ENCODE assay signal across 20 cellular contexts in genomic region chr10:7955446-7955845, GRCh38.
"Had no signal": no experiment of that assay in that cellular context is flagged by ENCODE, and none has a peak within 500 bp of the region (broad histone marks: within the 10 kb centered on the region; RNA-seq: fewer than 3 reads in every experiment).

No MANE protein-coding gene starts in this region.

- H3K4me1 Mint-ChIP-seq: endodermal cell had no signal

- H3K4me3 Mint-ChIP-seq: activated CD4-positive, alpha-beta T cell treated with anti-CD3 and anti-CD28 coated beads, Interleukin-2, amount 10 ng/mL, durations not matched to agents 24 days and 14 days; activated CD8-positive, alpha-beta T cell treated with anti-CD3 and anti-CD28 coated beads for 36 hours; activated T-helper 17 cell treated with anti-CD3 and anti-CD28 coated beads, Interleukin-2, amount 50 U/mL, for 72 hours; endodermal cell; naive thymus-derived CD8-positive, alpha-beta T cell; stimulated activated effector memory CD8-positive, alpha-beta T cell treated with anti-CD3 and anti-CD28 coated beads, Interleukin-12 subunit alpha, Interleukin-12 subunit beta, amount 100 ng/mL, for 72 hours had no signal

- ATAC-seq: activated CD8-positive, alpha-beta T cell treated with anti-CD3 and anti-CD28 coated beads for 36 hours; activated T-helper 17 cell treated with anti-CD3 and anti-CD28 coated beads, Interleukin-2, amount 50 U/mL, for 72 hours; naive thymus-derived CD8-positive, alpha-beta T cell; right lobe of liver; stimulated activated effector memory CD8-positive, alpha-beta T cell treated with anti-CD3 and anti-CD28 coated beads, Interleukin-12 subunit alpha, Interleukin-12 subunit beta, amount 100 ng/mL, for 72 hours; upper lobe of right lung had no signal

- H3K27ac Mint-ChIP-seq: activated CD4-positive, alpha-beta T cell treated with anti-CD3 and anti-CD28 coated beads, Interleukin-2, amount 10 ng/mL, durations not matched to agents 24 days and 14 days; activated CD8-positive, alpha-beta T cell treated with anti-CD3 and anti-CD28 coated beads for 36 hours; activated T-helper 17 cell treated with anti-CD3 and anti-CD28 coated beads, Interleukin-2, amount 50 U/mL, for 72 hours; endodermal cell; naive thymus-derived CD8-positive, alpha-beta T cell; stimulated activated effector memory CD8-positive, alpha-beta T cell treated with anti-CD3 and anti-CD28 coated beads, Interleukin-12 subunit alpha, Interleukin-12 subunit beta, amount 100 ng/mL, for 72 hours had no signal

- H3K4me3 ChIP-seq: colonic mucosa, right lobe of liver, upper lobe of right lung had no signal

- DNase-seq: activated CD4-positive, alpha-beta T cell treated with anti-CD3 and anti-CD28 coated beads, Interleukin-2, amount 10 ng/mL, durations not matched to agents 24 days and 14 days; activated CD8-positive, alpha-beta T cell treated with anti-CD3 and anti-CD28 coated beads for 36 hours; activated naive CD4-positive, alpha-beta T cell treated with Interleukin-2 at 50 U/mL for 16 hours; activated T-cell treated with anti-CD3 and anti-CD28 coated beads, Interleukin-2, amount 50 U/mL, for 1 hour; anterior cingulate cortex; brain microvascular endothelial cell; central memory CD4-positive, alpha-beta T cell; colonic mucosa; endodermal cell; mesendoderm; naive thymus-derived CD8-positive, alpha-beta T cell; right lobe of liver; small intestine; stimulated activated CD4-positive, alpha-beta T cell treated with anti-CD3 and anti-CD28 coated beads, Interleukin-4, amount 100 ng/mL, for 24 hours; T-helper 1 cell; T-helper 9 cell; upper lobe of right lung had no signal

- H3K27me3 ChIP-seq: brain microvascular endothelial cell, colonic mucosa, right lobe of liver, upper lobe of right lung had no signal

- H3K36me3 ChIP-seq: brain microvascular endothelial cell, colonic mucosa, right lobe of liver, upper lobe of right lung had no signal

- H3K27me3 Mint-ChIP-seq: activated CD4-positive, alpha-beta T cell treated with anti-CD3 and anti-CD28 coated beads, Interleukin-2, amount 10 ng/mL, durations not matched to agents 24 days and 14 days; activated CD8-positive, alpha-beta T cell treated with anti-CD3 and anti-CD28 coated beads for 36 hours; activated T-helper 17 cell treated with anti-CD3 and anti-CD28 coated beads, Interleukin-2, amount 50 U/mL, for 72 hours; naive thymus-derived CD8-positive, alpha-beta T cell had no signal

- H3K9me3 ChIP-seq: colonic mucosa, right lobe of liver, upper lobe of right lung had no signal

- H3K9me3 Mint-ChIP-seq: activated CD4-positive, alpha-beta T cell treated with anti-CD3 and anti-CD28 coated beads, Interleukin-2, amount 10 ng/mL, durations not matched to agents 24 days and 14 days; activated CD8-positive, alpha-beta T cell treated with anti-CD3 and anti-CD28 coated beads for 36 hours; activated T-helper 17 cell treated with anti-CD3 and anti-CD28 coated beads, Interleukin-2, amount 50 U/mL, for 72 hours; endodermal cell; naive thymus-derived CD8-positive, alpha-beta T cell; stimulated activated effector memory CD8-positive, alpha-beta T cell treated with anti-CD3 and anti-CD28 coated beads, Interleukin-12 subunit alpha, Interleukin-12 subunit beta, amount 100 ng/mL, for 72 hours had no signal

- H3K36me3 Mint-ChIP-seq: stimulated activated effector memory CD8-positive, alpha-beta T cell treated with anti-CD3 and anti-CD28 coated beads, Interleukin-12 subunit alpha, Interleukin-12 subunit beta, amount 100 ng/mL, for 72 hours had no signal

- H3K27ac ChIP-seq: colonic mucosa, parathyroid adenoma, right lobe of liver, upper lobe of right lung had no signal

- H3K9ac ChIP-seq: parathyroid adenoma had no signal
